ENCODE assay signal across 8 cellular contexts in the genomic region with DNA sequence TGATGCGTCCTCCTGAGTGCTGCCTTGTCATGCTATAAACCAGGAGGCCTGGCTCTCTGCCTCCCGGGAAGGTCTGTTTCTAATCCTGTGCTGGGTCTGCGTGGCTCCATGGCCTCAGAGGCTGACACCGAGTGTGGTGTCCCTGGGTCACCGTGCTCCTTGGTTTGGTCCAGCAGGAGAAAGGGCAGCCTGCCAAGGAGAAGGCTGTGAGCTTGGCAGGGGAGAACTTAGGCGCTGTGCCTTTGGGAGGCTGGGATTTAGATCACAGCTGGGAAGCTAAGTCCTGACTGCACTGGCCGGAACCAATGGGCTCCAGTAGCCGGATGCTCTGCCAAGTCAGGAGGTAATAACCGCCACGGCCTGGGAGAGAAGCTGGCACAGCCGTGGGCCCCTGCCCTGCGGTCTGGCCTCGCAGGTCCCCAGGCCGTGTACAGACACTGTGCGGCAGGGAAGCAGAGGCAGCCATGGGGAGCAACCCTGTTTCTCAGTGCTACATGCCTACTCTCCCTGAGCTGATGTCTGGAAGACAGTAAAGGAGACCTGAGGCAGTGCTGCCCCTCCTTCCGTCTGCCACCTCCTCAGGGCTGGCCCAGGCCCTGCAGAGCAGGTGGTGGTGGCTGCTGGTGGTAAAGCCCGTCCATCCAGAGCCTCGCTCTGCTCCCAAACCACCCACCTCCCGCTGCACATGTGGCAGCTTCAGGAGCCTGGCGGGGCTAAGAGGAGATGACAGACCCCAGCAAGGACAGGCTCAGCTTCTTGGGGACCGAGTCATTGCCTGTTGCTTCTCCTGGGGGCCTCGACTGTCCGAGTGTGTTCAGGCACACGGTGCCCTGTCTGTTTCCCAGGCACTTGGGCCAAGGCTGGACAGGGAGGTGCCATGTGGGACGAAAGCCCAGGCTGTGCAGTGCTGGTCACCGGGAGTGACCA. TPM values are rescaled to one million over a fixed set of nuclear protein-coding genes. Genes with fewer than 3 reads are reported as not detected.
DNase-seq lines count a peak whose midpoint lies in the region; ATAC-seq, FAIRE-seq and TF ChIP-seq lines count a peak whose summit lies in the region.

No MANE protein-coding gene starts in this region.

- H3K27ac Mint-ChIP-seq in MCF 10A (ENCODE audit: low read depth, unreplicated experiment) = no peak overlapping the region
- no peak overlapping the region for H3K27ac Mint-ChIP-seq in activated CD8-positive, alpha-beta T cell treated with anti-CD3 and anti-CD28 coated beads, Interleukin-2, amount 10 ng/mL, durations not matched to agents 7 days and 5 days

- no peak for FAIRE-seq in H54 (lab: Jason Lieb, UNC)

- no peak for ATAC-seq in GM18502 (IDR thresholded peaks at IDR 0.05; ENCODE audit: poor library complexity, unreplicated experiment)
- no peak for ATAC-seq in activated CD8-positive, alpha-beta T cell treated with anti-CD3 and anti-CD28 coated beads, Interleukin-2, amount 10 ng/mL, durations not matched to agents 7 days and 5 days

- H3K4me3 Mint-ChIP-seq in MCF 10A (ENCODE audit: unreplicated experiment) = peak overlapping the region; percentile 49
- H3K4me3 Mint-ChIP-seq in activated CD8-positive, alpha-beta T cell treated with anti-CD3 and anti-CD28 coated beads, Interleukin-2, amount 10 ng/mL, durations not matched to agents 7 days and 5 days = no peak overlapping the region

- TF ChIP-seq CTCF in MCF 10A (IDR thresholded peaks at IDR 0.05; ENCODE audit: unreplicated experiment) = no peak

- no TSS peak for BruUV-seq in MCF 10A (replicated peaks; lab: Mats Ljungman, UMichigan)

- peaks cover 10% of the 10 kb centered on the region for H3K27me3 Mint-ChIP-seq in MCF 10A (ENCODE audit: insufficient read depth, unreplicated experiment)
- peaks cover 18% of the 10 kb centered on the region for H3K27me3 Mint-ChIP-seq in activated CD8-positive, alpha-beta T cell treated with anti-CD3 and anti-CD28 coated beads, Interleukin-2, amount 10 ng/mL, durations not matched to agents 7 days and 5 days (ENCODE audit: low read depth)

- H3K36me3 Mint-ChIP-seq in MCF 10A (ENCODE audit: insufficient read depth, unreplicated experiment) = peaks cover 7% of the 10 kb centered on the region
- no peaks in the 10 kb centered on the region for H3K36me3 Mint-ChIP-seq in activated CD8-positive, alpha-beta T cell treated with anti-CD3 and anti-CD28 coated beads, Interleukin-2, amount 10 ng/mL, durations not matched to agents 7 days and 5 days (ENCODE audit: low read depth)

- peaks cover 20% of the 10 kb centered on the region for H3K4me1 Mint-ChIP-seq in MCF 10A (ENCODE audit: insufficient read depth, unreplicated experiment)
- peaks cover 7% of the 10 kb centered on the region for H3K4me1 Mint-ChIP-seq in activated CD8-positive, alpha-beta T cell treated with anti-CD3 and anti-CD28 coated beads, Interleukin-2, amount 10 ng/mL, durations not matched to agents 7 days and 5 days (ENCODE audit: low read depth)

- DNase-seq in H54 (ENCODE audit: insufficient read length, low spot score) = peak; percentile 86
- peak; percentile 80 for DNase-seq in MCF 10A (ENCODE audit: unreplicated experiment)
- peak in 37 of 51 donors; percentile 15 to 82 (median 58) for DNase-seq in hypothalamus (lab: John Stamatoyannopoulos, UW)
- DNase-seq in smooth muscle cell of the brain vasculature (ENCODE audit: low read depth, low spot score) = peak; percentile 32
- DNase-seq in GM19240 (ENCODE audit: insufficient read length, low spot score) = no peak
- DNase-seq in activated CD4-positive, alpha-beta T cell treated with anti-CD3 and anti-CD28 coated beads, Interleukin-2, amount 50 U/mL, for 48 hours = no peak
- DNase-seq in activated CD8-positive, alpha-beta T cell treated with anti-CD3 and anti-CD28 coated beads, Interleukin-2, amount 10 ng/mL, durations not matched to agents 7 days and 5 days = no peak

- TF ChIP-seq POLR2A in H54 (IDR thresholded peaks at IDR 0.05; ENCODE audit: low read depth, low read length) = no peak

- CTCF ChIA-PET in MCF 10A (lab: Yijun Ruan, JAX) = no interaction called here
- CTCF ChIA-PET in activated CD8-positive, alpha-beta T cell treated with anti-CD3 and anti-CD28 coated beads, Interleukin-2, amount 10 ng/mL, durations not matched to agents 7 days and 5 days (lab: Charles Lee) = no interaction called here

- POLR2A ChIA-PET in MCF 10A (lab: Yijun Ruan, JAX) = interaction anchor here (0.7 kb wide), 1 partner anchor 19 kb away, joined by 3 read pairs; no protein-coding TSS in a partner anchor
- POLR2A ChIA-PET in activated CD8-positive, alpha-beta T cell treated with anti-CD3 and anti-CD28 coated beads, Interleukin-2, amount 10 ng/mL, durations not matched to agents 7 days and 5 days (lab: Charles Lee) = no interaction called here

- intact Hi-C loops in MCF 10A (cut with micrococcal nuclease) = no loop called here

- no peaks in the 10 kb centered on the region for H3K9me3 Mint-ChIP-seq in MCF 10A (ENCODE audit: unreplicated experiment)
- no peaks in the 10 kb centered on the region for H3K9me3 Mint-ChIP-seq in activated CD8-positive, alpha-beta T cell treated with anti-CD3 and anti-CD28 coated beads, Interleukin-2, amount 10 ng/mL, durations not matched to agents 7 days and 5 days (ENCODE audit: insufficient read depth)

RNA-seq across cellular contexts. Expression of a gene that starts 44.9 kb away (rescaled TPM):
- 0.54 and 1.4 TPM in 2 replicates for total RNA-seq in MCF 10A (2022)
- total RNA-seq in activated CD8-positive, alpha-beta T cell treated with anti-CD3 and anti-CD28 coated beads, Interleukin-2, amount 10 ng/mL, durations not matched to agents 7 days and 5 days = 1 to 10 TPM; 2.2 to 3.1 TPM

Comparison
In these comparisons a context has a peak if more than half of its experiments do, and no peak if none do; other contexts are left out.
1. DNase-seq: peak in H54 (single experiment), MCF 10A (single experiment), hypothalamus (37 of 51) and smooth muscle cell of the brain vasculature (single experiment); none in GM19240 (single experiment), activated CD4-positive, alpha-beta T cell treated with anti-CD3 and anti-CD28 coated beads, Interleukin-2, amount 50 U/mL, for 48 hours (0 of 2) and activated CD8-positive, alpha-beta T cell treated with anti-CD3 and anti-CD28 coated beads, Interleukin-2, amount 10 ng/mL, durations not matched to agents 7 days and 5 days (single experiment).